Comparison of ENCODE assay signal across 8 cellular contexts in genomic region chr4:42655248-42655647, GRCh38. TPM values are rescaled to one million over a fixed set of nuclear protein-coding genes. Genes with fewer than 3 reads are reported as not detected.
DNase-seq lines count a peak whose midpoint lies in the region; ATAC-seq and TF ChIP-seq lines count a peak whose summit lies in the region.

No MANE protein-coding gene starts in this region.

- H3K9me3 Mint-ChIP-seq in activated naive CD4-positive, alpha-beta T cell treated with anti-CD3 and anti-CD28 coated beads, Interleukin-2, amount 10 ng/mL, durations not matched to agents 7 days and 5 days: peaks cover 16% of the 10 kb centered on the region

- H3K36me3 ChIP-seq in thyroid gland: no peaks in the 10 kb centered on the region
- H3K36me3 ChIP-seq in SJCRH30: no peaks in the 10 kb centered on the region

- TF ChIP-seq POLR2A in thyroid gland (IDR thresholded peaks at IDR 0.05): no peak

- peak overlapping the region; percentile 91 for H3K4me3 Mint-ChIP-seq in activated naive CD4-positive, alpha-beta T cell treated with anti-CD3 and anti-CD28 coated beads, Interleukin-2, amount 10 ng/mL, durations not matched to agents 7 days and 5 days

- H3K27me3 ChIP-seq in thyroid gland (no peaks in the 10 kb centered on the region), SJCRH30 (peaks cover 10% of the 10 kb centered on the region)

- intact Hi-C loops in thyroid gland (cut with DNase I): no loop called here

- TF ChIP-seq CTCF in VCaP (conservative IDR thresholded peaks at IDR 0.05) (no peak), thyroid gland (IDR thresholded peaks at IDR 0.05) (peak in 2 of 6 experiments; percentile 8 to 17)

- peaks cover 38% of the 10 kb centered on the region for H3K36me3 Mint-ChIP-seq in activated naive CD4-positive, alpha-beta T cell treated with anti-CD3 and anti-CD28 coated beads, Interleukin-2, amount 10 ng/mL, durations not matched to agents 7 days and 5 days

- no peak for DNase-seq in activated naive CD4-positive, alpha-beta T cell treated with anti-CD3 and anti-CD28 coated beads, Interleukin-2, amount 10 ng/mL, durations not matched to agents 7 days and 5 days
- no peak for DNase-seq in activated naive CD4-positive, alpha-beta T cell treated with anti-CD3 and anti-CD28 coated beads, Interleukin-2, amount 50 U/mL, for 16 hours
- DNase-seq in inferior parietal cortex (ENCODE audit: extremely low spot score): peak; percentile 36
- DNase-seq in thyroid gland: no peak
- no peak for DNase-seq in SJCRH30
- no peak for DNase-seq in EL

- no peaks in the 10 kb centered on the region for H3K27me3 Mint-ChIP-seq in activated naive CD4-positive, alpha-beta T cell treated with anti-CD3 and anti-CD28 coated beads, Interleukin-2, amount 10 ng/mL, durations not matched to agents 7 days and 5 days

- peaks cover 41% of the 10 kb centered on the region for H3K4me1 Mint-ChIP-seq in activated naive CD4-positive, alpha-beta T cell treated with anti-CD3 and anti-CD28 coated beads, Interleukin-2, amount 10 ng/mL, durations not matched to agents 7 days and 5 days

- ATAC-seq in GM18907 (IDR thresholded peaks at IDR 0.05; ENCODE audit: unreplicated experiment): no peak

- H3K27ac Mint-ChIP-seq in activated naive CD4-positive, alpha-beta T cell treated with anti-CD3 and anti-CD28 coated beads, Interleukin-2, amount 10 ng/mL, durations not matched to agents 7 days and 5 days: peak overlapping the region; percentile 92

- H3K27ac ChIP-seq in VCaP: peak overlapping the region; percentile 98
- peak overlapping the region; percentile 72 to 88 (median 79) for H3K27ac ChIP-seq in thyroid gland
- H3K27ac ChIP-seq in SJCRH30: no peak overlapping the region

- H3K4me3 ChIP-seq in thyroid gland (replicated peaks in 1 of 3) (peak overlapping the region in 2 of 3 donors; percentile 68 to 92), SJCRH30 (no peak overlapping the region)

- 55 to 65% methylated on average over 1 of the region's 1 CpG for WGBS in thyroid gland, 2 donors

- CTCF ChIA-PET in activated naive CD4-positive, alpha-beta T cell treated with anti-CD3 and anti-CD28 coated beads, Interleukin-2, amount 10 ng/mL, durations not matched to agents 7 days and 5 days (lab: Charles Lee): no interaction called here

- H3K9me3 ChIP-seq in thyroid gland (no peaks in the 10 kb centered on the region), SJCRH30 (replicated peaks) (no peaks in the 10 kb centered on the region)

- H3K4me1 ChIP-seq in thyroid gland: peaks cover 34 to 40% of the 10 kb centered on the region in 2 donors
- no peaks in the 10 kb centered on the region for H3K4me1 ChIP-seq in SJCRH30

RNA-seq across cellular contexts. Expression of gene ATP8A1, which starts 1.7 kb away (rescaled TPM):
- 100 to 1,000 TPM; 191 to 274 (median 245) TPM for total RNA-seq in thyroid gland
- 0.03 and 0.20 TPM in 2 replicates for total RNA-seq in SJCRH30 (2014; rRNA removed; shearing (Covaris generic))

Comparison
In these comparisons a context has a peak if more than half of its experiments do, and no peak if none do; other contexts are left out.
1. RNA of gene ATP8A1, which starts 1.7 kb away (total RNA-seq): 191 to 274 TPM in thyroid gland; 0.03 to 0.20 TPM in SJCRH30; every median in the first group is over 100 times any median in the second.